Comparison of ENCODE assay signal across 8 cellular contexts in genomic region chr11:47715082-47715669, GRCh38. TPM values are rescaled to one million over a fixed set of nuclear protein-coding genes. Genes with fewer than 3 reads are reported as not detected.
DNase-seq lines count a peak whose midpoint lies in the region; ATAC-seq, FAIRE-seq and TF ChIP-seq lines count a peak whose summit lies in the region.

AGBL2 (minus strand) TSS chr11:47715369; CDS start chr11:47714650, 719 bp downstream.

- TF ChIP-seq CTCF in D721Med (IDR thresholded peaks at IDR 0.05; ENCODE audit: insufficient read depth, missing control alignments), result no peak
- TF ChIP-seq CTCF in Peyer's patch (IDR thresholded peaks at IDR 0.05), result no peak
- TF ChIP-seq CTCF in fibroblast of villous mesenchyme (IDR thresholded peaks at IDR 0.05; ENCODE audit: insufficient read depth, low read depth, low read length), result no peak
- no peak for TF ChIP-seq CTCF in neural cell (IDR thresholded peaks at IDR 0.05; ENCODE audit: poor library complexity, severe bottlenecking)

- no peaks in the 10 kb centered on the region for H3K9me2 ChIP-seq in neural cell (ENCODE audit: insufficient read depth, low read length)

- no peaks in the 10 kb centered on the region for H3K79me2 ChIP-seq in neural cell (replicated peaks; ENCODE audit: insufficient read depth, low read length)

- H3F3A ChIP-seq in neural cell (ENCODE audit: insufficient read depth, low read length, poor library complexity, severe bottlenecking), result no peaks in the 10 kb centered on the region

- peaks cover 15% of the 10 kb centered on the region for H3K4me1 ChIP-seq in HUES48 (ENCODE audit: control insufficient read depth, insufficient read depth, low read length)
- peaks cover 0 to 6% (median 0%) of the 10 kb centered on the region in 4 donors for H3K4me1 ChIP-seq in Peyer's patch

- H3K36me3 ChIP-seq in HUES48 (ENCODE audit: control insufficient read depth, insufficient read depth, low read length) (peaks cover 41% of the 10 kb centered on the region), Peyer's patch (peaks cover 0 to 32% (median 6%) of the 10 kb centered on the region in 3 donors), neural cell (ENCODE audit: insufficient read depth, low read length) (peaks cover 15% of the 10 kb centered on the region)

- H3K27ac ChIP-seq in HUES48 (ENCODE audit: low read depth, low read length) (no peak within 1 kb of the TSS), Peyer's patch (peak within 1 kb of the TSS; percentile 64 to 87 (median 78)), neural cell (ENCODE audit: low read length) (no peak within 1 kb of the TSS)

- H3K9me3 Mint-ChIP-seq in stimulated activated naive CD8-positive, alpha-beta T cell treated with anti-CD3 and anti-CD28 coated beads, Interleukin-15, amount 100 ng/mL, for 72 hours, result no peaks in the 10 kb centered on the region

- peak; percentile 99 for ATAC-seq in GM21390 (IDR thresholded peaks at IDR 0.05; ENCODE audit: unreplicated experiment)
- peak; percentile 99 for ATAC-seq in stimulated activated naive CD8-positive, alpha-beta T cell treated with anti-CD3 and anti-CD28 coated beads, Interleukin-15, amount 100 ng/mL, for 72 hours

- no peak within 1 kb of the TSS for H2AFZ ChIP-seq in neural cell (ENCODE audit: low read depth, low read length)

- peak within 1 kb of the TSS; percentile 62 for H3K9ac ChIP-seq in HUES48 (ENCODE audit: low read depth, low read length)
- no peak within 1 kb of the TSS for H3K9ac ChIP-seq in neural cell (ENCODE audit: low read length)

- H4K20me1 ChIP-seq in neural cell (ENCODE audit: insufficient read depth), result no peaks in the 10 kb centered on the region

- H3K27me3 Mint-ChIP-seq in stimulated activated naive CD8-positive, alpha-beta T cell treated with anti-CD3 and anti-CD28 coated beads, Interleukin-15, amount 100 ng/mL, for 72 hours, result no peaks in the 10 kb centered on the region

- H3K4me3 ChIP-seq in HUES48 (ENCODE audit: low read depth, low read length) (peak within 1 kb of the TSS; percentile 75), Peyer's patch (peak within 1 kb of the TSS; percentile 60 to 96 (median 68)), fibroblast of villous mesenchyme (ENCODE audit: low read depth, low read length) (peak within 1 kb of the TSS; percentile 95), neural cell (ENCODE audit: low read length) (peak within 1 kb of the TSS; percentile 33)

- peak; percentile 60 for DNase-seq in D721Med (ENCODE audit: insufficient read length, low spot score)
- DNase-seq in Peyer's patch, result peak; percentile 86 to 93 (median 89)
- peak; percentile 73 for DNase-seq in activated T-helper 9 cell treated with anti-CD3 and anti-CD28 coated beads, Interleukin-2, amount 50 U/mL, for 16 hours (ENCODE audit: low read depth)
- DNase-seq in fibroblast of villous mesenchyme (ENCODE audit: low read depth), result peak; percentile 71
- DNase-seq in stimulated activated naive CD8-positive, alpha-beta T cell treated with anti-CD3 and anti-CD28 coated beads, Interleukin-15, amount 100 ng/mL, for 72 hours, result peak; percentile 80 to 87

- no peak for TF ChIP-seq EP300 in neural cell (conservative IDR thresholded peaks at IDR 0.05; ENCODE audit: poor library complexity, severe bottlenecking)

- H3K27me3 ChIP-seq in HUES48 (ENCODE audit: control insufficient read depth, insufficient read depth, low read length) (no peaks in the 10 kb centered on the region), Peyer's patch (no peaks in the 10 kb centered on the region), neural cell (ENCODE audit: insufficient read depth, low read depth, low read length) (no peaks in the 10 kb centered on the region)

- H3K27ac Mint-ChIP-seq in stimulated activated naive CD8-positive, alpha-beta T cell treated with anti-CD3 and anti-CD28 coated beads, Interleukin-15, amount 100 ng/mL, for 72 hours, result peak within 1 kb of the TSS; percentile 97 to 99

- H3K9me3 ChIP-seq in HUES48 (ENCODE audit: control insufficient read depth, insufficient read depth, low read length) (no peaks in the 10 kb centered on the region), Peyer's patch (no peaks in the 10 kb centered on the region), neural cell (ENCODE audit: low read length) (no peaks in the 10 kb centered on the region)

- no peak for FAIRE-seq in D721Med (lab: Jason Lieb, UNC)

- H3K4me2 ChIP-seq in neural cell (ENCODE audit: low read length), result no peak within 1 kb of the TSS

- no peak for TF ChIP-seq RAD21 in neural cell (conservative IDR thresholded peaks at IDR 0.05)

- H3K4me1 Mint-ChIP-seq in stimulated activated naive CD8-positive, alpha-beta T cell treated with anti-CD3 and anti-CD28 coated beads, Interleukin-15, amount 100 ng/mL, for 72 hours, result peaks cover 26% of the 10 kb centered on the region

- H3K4me3 Mint-ChIP-seq in stimulated activated naive CD8-positive, alpha-beta T cell treated with anti-CD3 and anti-CD28 coated beads, Interleukin-15, amount 100 ng/mL, for 72 hours, result peak within 1 kb of the TSS; percentile 91 to 96

- peak; percentile 69 to 78 for TF ChIP-seq POLR2A in Peyer's patch (IDR thresholded peaks at IDR 0.05)

TF ChIP-seq in neural cell, 6 proteins besides CTCF, POLR2A, EP300 and RAD21:
- TF ChIP-seq TAF1 (IDR thresholded peaks at IDR 0.05; ENCODE audit: low read depth) (no peak), SMC3 (conservative IDR thresholded peaks at IDR 0.05; ENCODE audit: poor library complexity) (no peak), POLR2AphosphoS5 (IDR thresholded peaks at IDR 0.05) (no peak), MXI1 (conservative IDR thresholded peaks at IDR 0.05; ENCODE audit: poor library complexity, severe bottlenecking) (no peak), EZH2 (IDR thresholded peaks at IDR 0.05; ENCODE audit: borderline replicate concordance, insufficient read depth, low read length, poor library complexity, severe bottlenecking) (no peak)
- TF ChIP-seq, protein P1, sequence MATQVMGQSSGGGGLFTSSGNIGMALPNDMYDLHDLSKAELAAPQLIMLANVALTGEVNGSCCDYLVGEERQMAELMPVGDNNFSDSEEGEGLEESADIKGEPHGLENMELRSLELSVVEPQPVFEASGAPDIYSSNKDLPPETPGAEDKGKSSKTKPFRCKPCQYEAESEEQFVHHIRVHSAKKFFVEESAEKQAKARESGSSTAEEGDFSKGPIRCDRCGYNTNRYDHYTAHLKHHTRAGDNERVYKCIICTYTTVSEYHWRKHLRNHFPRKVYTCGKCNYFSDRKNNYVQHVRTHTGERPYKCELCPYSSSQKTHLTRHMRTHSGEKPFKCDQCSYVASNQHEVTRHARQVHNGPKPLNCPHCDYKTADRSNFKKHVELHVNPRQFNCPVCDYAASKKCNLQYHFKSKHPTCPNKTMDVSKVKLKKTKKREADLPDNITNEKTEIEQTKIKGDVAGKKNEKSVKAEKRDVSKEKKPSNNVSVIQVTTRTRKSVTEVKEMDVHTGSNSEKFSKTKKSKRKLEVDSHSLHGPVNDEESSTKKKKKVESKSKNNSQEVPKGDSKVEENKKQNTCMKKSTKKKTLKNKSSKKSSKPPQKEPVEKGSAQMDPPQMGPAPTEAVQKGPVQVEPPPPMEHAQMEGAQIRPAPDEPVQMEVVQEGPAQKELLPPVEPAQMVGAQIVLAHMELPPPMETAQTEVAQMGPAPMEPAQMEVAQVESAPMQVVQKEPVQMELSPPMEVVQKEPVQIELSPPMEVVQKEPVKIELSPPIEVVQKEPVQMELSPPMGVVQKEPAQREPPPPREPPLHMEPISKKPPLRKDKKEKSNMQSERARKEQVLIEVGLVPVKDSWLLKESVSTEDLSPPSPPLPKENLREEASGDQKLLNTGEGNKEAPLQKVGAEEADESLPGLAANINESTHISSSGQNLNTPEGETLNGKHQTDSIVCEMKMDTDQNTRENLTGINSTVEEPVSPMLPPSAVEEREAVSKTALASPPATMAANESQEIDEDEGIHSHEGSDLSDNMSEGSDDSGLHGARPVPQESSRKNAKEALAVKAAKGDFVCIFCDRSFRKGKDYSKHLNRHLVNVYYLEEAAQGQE (IDR thresholded peaks at IDR 0.05; ENCODE audit: borderline replicate concordance), result no peak

RNA-seq across cellular contexts. Expression of gene AGBL2, which starts in this region (rescaled TPM):
- total RNA-seq in Peyer's patch, result 10 to 100 TPM in 1 of 4 donors, 1 to 10 TPM in 3; 1.7 to 17.4 (median 4.4) TPM
- 0.64 and 1.3 TPM in 2 replicates for total RNA-seq in fibroblast of villous mesenchyme
- not detected in 2 replicates for polyA plus RNA-seq in neural cell
- not detected in 2 replicates for polyA minus RNA-seq in neural cell

Comparison
In these comparisons a context has a peak if more than half of its experiments do, and no peak if none do; other contexts are left out.
1. H3K27ac ChIP-seq: peak in Peyer's patch (4 of 4); none in HUES48 (single experiment) and neural cell (single experiment).
2. H3K4me3 ChIP-seq: peak in every context shown above with its lines; median percentile 95 in fibroblast of villous mesenchyme; 75 in HUES48; 68 in Peyer's patch; 33 in neural cell.
3. Peak in every context shown above with its lines, with median percentiles within 50 percentile points of each other: DNase-seq.